In the genomic region with DNA sequence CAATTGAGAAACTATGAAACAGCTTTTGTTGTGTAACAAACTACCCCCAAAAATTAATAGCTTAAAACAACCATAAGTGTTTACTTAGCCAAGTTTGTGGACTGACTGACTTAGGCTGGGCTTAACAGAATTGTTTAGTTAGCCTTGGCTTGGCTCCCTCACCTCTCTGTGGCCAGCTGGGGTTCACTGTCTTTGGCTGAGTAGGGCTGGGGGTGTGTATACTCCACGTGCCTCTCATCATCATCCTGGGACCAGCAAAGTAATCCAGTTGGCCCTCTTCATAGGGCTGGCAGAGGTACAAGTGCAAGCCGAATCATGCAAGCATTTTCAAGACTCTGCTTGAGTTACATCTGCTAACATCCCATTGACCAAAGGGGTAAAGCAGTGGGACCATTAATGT, we compare ENCODE assay signal across 21 cellular contexts.
A peak's percentile ranks its signal among the peaks of the same experiment; 100 is the strongest.
DNase-seq lines count a peak whose midpoint lies in the region; ATAC-seq and TF ChIP-seq lines count a peak whose summit lies in the region.
"Had no signal": no experiment of that assay in that cellular context is flagged by ENCODE, and none has a peak within 500 bp of the region (broad histone marks: within the 10 kb centered on the region; RNA-seq: fewer than 3 reads in every experiment).

No MANE protein-coding gene starts in this region.

- no peak overlapping the region for H2AFZ ChIP-seq in Karpas-422 (ENCODE audit: low read length)
- H2AFZ ChIP-seq: GM23338 had no signal

- H3K9me2 ChIP-seq in Karpas-422 (replicated peaks; ENCODE audit: insufficient read depth, low read length) = no peaks in the 10 kb centered on the region

- no peaks in the 10 kb centered on the region for H3K36me3 ChIP-seq in Karpas-422 (ENCODE audit: insufficient read depth, low read length)
- H3K36me3 ChIP-seq: BE2C, HAP-1 had no signal

- no peak overlapping the region for H3K9ac ChIP-seq in Karpas-422 (ENCODE audit: low read length)
- H3K9ac ChIP-seq: KMS-11 had no signal

- H3K4me2 ChIP-seq in Karpas-422 (ENCODE audit: low read depth, low read length, poor library complexity, severe bottlenecking) = no peak overlapping the region
- H3K4me2 ChIP-seq: GM23338, KMS-11 had no signal

- H3K4me3 ChIP-seq in fibroblast of the aortic adventitia (ENCODE audit: low read depth, low read length) = no peak overlapping the region
- no peak overlapping the region for H3K4me3 ChIP-seq in skeletal muscle cell (ENCODE audit: low read depth, low read length)
- no peak overlapping the region for H3K4me3 ChIP-seq in Karpas-422 (ENCODE audit: low read length)
- H3K4me3 ChIP-seq: GM23338, HAP-1 had no signal

- no peaks in the 10 kb centered on the region for H3K27me3 ChIP-seq in Karpas-422 (ENCODE audit: low read length)
- H3K27me3 ChIP-seq: BE2C had no signal

- H3K9me3 ChIP-seq in Karpas-422 (ENCODE audit: low read length) = no peaks in the 10 kb centered on the region
- H3K9me3 ChIP-seq: BE2C, Caco-2, HAP-1 had no signal

- ATAC-seq in HG03439 (IDR thresholded peaks at IDR 0.05; ENCODE audit: unreplicated experiment) (no peak), HG03095 (IDR thresholded peaks at IDR 0.05; ENCODE audit: unreplicated experiment) (no peak)
- ATAC-seq: GM23338, Right ventricle myocardium inferior had no signal

- H3K79me2 ChIP-seq in Karpas-422 (ENCODE audit: low read length) = no peaks in the 10 kb centered on the region

- TF ChIP-seq CTCF in fibroblast of the aortic adventitia (IDR thresholded peaks at IDR 0.05; ENCODE audit: insufficient read depth, low read length) = no peak

- no peak overlapping the region for H3K27ac ChIP-seq in Karpas-422 (ENCODE audit: low read length)
- H3K27ac ChIP-seq: KMS-11 had no signal

- H4K20me1 ChIP-seq in Karpas-422 (ENCODE audit: insufficient read depth, low read depth, low read length) = no peaks in the 10 kb centered on the region

- DNase-seq in NCI-H1105 (lab: John Stamatoyannopoulos, UW) (peak; percentile 73), NCI-H524 treated with DMSO at 0.1 percent for 48 hours (lab: John Stamatoyannopoulos, UW) (peak; percentile 66), fibroblast of the aortic adventitia (ENCODE audit: low read depth) (peak; percentile 7), skeletal muscle cell (ENCODE audit: low read depth) (peak; percentile 25), Karpas-422 (no peak), DMS 273 treated with DMSO at 0.1 percent for 48 hours (lab: John Stamatoyannopoulos, UW) (no peak)
- DNase-seq: BE2C; Caco-2; CD4-positive, CD25-positive, alpha-beta regulatory T cell; DMS153; MV-4-11; NCI-H1417; NCI-H1694 treated with DMSO at 0.1 percent for 48 hours; NCI-H748 treated with DMSO at 0.1 percent for 48 hours; OCI-M1 had no signal

- no peaks in the 10 kb centered on the region for H3K4me1 ChIP-seq in Karpas-422 (ENCODE audit: low read length)
- H3K4me1 ChIP-seq: BE2C, Caco-2, HAP-1 had no signal

Comparison
In these comparisons a context has a peak if more than half of its experiments do, and no peak if none do; other contexts are left out.
1. DNase-seq: peak in NCI-H1105 (single experiment), NCI-H524 treated with DMSO at 0.1 percent for 48 hours (single experiment), fibroblast of the aortic adventitia (single experiment) and skeletal muscle cell (single experiment); none in Karpas-422 (single experiment) and DMS 273 treated with DMSO at 0.1 percent for 48 hours (single experiment).